1 cellular context compared by ENCODE assay signal in the genomic region with DNA sequence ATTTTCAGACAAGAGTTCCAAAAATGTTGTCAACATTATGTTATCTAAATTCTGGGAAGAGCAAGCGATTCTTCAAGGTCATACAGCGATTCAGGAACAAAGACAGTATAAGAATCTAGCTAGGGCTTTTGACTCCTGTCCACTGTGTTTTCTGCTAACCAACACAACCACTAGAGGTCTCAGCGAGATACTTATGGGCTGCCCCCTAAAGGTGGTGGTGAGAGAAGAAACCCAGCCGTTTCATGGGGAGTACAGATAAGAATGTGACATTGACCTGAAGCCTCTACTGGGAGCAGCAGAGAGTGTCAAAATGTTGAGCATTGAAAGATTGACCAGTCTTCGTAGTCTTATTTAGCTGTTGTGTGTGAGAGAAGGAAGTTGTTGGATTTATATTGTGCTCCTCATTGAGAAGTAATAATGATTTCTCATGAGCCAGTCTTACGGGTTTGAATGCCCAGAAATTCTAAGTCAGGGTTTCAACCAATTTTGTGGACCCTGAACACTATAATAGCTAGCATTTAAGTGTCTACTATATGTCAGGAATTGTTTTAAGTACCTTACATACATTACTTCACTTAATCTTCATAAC.
A peak's percentile ranks its signal among the peaks of the same experiment; 100 is the strongest.
TF ChIP-seq lines count a peak whose summit lies in the region.

No MANE protein-coding gene starts in this region.

TF ChIP-seq in HepG2, 621 proteins besides CTCF, POLR2A, EP300 and RAD21 (continued from another document):
- TF ChIP-seq, protein P1, sequence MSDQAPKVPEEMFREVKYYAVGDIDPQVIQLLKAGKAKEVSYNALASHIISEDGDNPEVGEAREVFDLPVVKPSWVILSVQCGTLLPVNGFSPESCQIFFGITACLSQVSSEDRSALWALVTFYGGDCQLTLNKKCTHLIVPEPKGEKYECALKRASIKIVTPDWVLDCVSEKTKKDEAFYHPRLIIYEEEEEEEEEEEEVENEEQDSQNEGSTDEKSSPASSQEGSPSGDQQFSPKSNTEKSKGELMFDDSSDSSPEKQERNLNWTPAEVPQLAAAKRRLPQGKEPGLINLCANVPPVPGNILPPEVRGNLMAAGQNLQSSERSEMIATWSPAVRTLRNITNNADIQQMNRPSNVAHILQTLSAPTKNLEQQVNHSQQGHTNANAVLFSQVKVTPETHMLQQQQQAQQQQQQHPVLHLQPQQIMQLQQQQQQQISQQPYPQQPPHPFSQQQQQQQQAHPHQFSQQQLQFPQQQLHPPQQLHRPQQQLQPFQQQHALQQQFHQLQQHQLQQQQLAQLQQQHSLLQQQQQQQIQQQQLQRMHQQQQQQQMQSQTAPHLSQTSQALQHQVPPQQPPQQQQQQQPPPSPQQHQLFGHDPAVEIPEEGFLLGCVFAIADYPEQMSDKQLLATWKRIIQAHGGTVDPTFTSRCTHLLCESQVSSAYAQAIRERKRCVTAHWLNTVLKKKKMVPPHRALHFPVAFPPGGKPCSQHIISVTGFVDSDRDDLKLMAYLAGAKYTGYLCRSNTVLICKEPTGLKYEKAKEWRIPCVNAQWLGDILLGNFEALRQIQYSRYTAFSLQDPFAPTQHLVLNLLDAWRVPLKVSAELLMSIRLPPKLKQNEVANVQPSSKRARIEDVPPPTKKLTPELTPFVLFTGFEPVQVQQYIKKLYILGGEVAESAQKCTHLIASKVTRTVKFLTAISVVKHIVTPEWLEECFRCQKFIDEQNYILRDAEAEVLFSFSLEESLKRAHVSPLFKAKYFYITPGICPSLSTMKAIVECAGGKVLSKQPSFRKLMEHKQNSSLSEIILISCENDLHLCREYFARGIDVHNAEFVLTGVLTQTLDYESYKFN (CRISPR knock-in tag; conservative IDR thresholded peaks at IDR 0.05) = peak; percentile 54; the same call in 1 of the 2 replicates
- peak; percentile 82 for TF ChIP-seq GATAD2A (CRISPR knock-in tag; IDR thresholded peaks at IDR 0.05)
- no peak for TF ChIP-seq PTBP1 (IDR thresholded peaks at IDR 0.05; ENCODE audit: low read depth, low read length, poor library complexity, severe bottlenecking)
- TF ChIP-seq ZFP37 (CRISPR knock-in tag; IDR thresholded peaks at IDR 0.05; ENCODE audit: borderline replicate concordance) = no peak
- TF ChIP-seq ZBTB3 (CRISPR knock-in tag; IDR thresholded peaks at IDR 0.05; ENCODE audit: borderline replicate concordance, low read depth) = no peak
TF ChIP-seq in HepG2: peak in this region for 105.
